ENCODE assay signal across 29 cellular contexts in genomic region chr6:10391299-10391630, GRCh38. TPM values are rescaled to one million over a fixed set of nuclear protein-coding genes. Genes with fewer than 3 reads are reported as not detected.
"Had no signal": no experiment of that assay in that cellular context is flagged by ENCODE, and none has a peak within 500 bp of the region (broad histone marks: within the 10 kb centered on the region; RNA-seq: fewer than 3 reads in every experiment).

No MANE protein-coding gene starts in this region.

- H3K9me3 ChIP-seq: esophagus squamous epithelium, gastrocnemius medialis, lower lobe of right lung, neutrophil, ovary, prostate gland, thyroid gland had no signal

- H3K27ac ChIP-seq: esophagus squamous epithelium, gastrocnemius medialis, lower lobe of right lung, neutrophil, ovary, prostate gland, thyroid gland had no signal

- H3K27ac Mint-ChIP-seq: activated B cell treated with CpG ODN at 0.5 μM for 24 hours; activated CD4-positive, alpha-beta T cell treated with anti-CD3 and anti-CD28 coated beads for 36 hours; activated T-cell treated with anti-CD3 and anti-CD28 coated beads, Interleukin-2, amount 50 U/mL, for 24 hours; activated T-helper 17 cell treated with anti-CD3 and anti-CD28 coated beads, Interleukin-2, amount 50 U/mL, for 72 hours; brain; effector memory CD8-positive, alpha-beta T cell; natural killer cell had no signal

- H3K4me3 ChIP-seq: esophagus squamous epithelium, gastrocnemius medialis, lower lobe of right lung, ovary, prostate gland, thyroid gland had no signal

- H3K4me1 ChIP-seq: gastrocnemius medialis, lower lobe of right lung, prostate gland, thyroid gland had no signal

- H3K36me3 Mint-ChIP-seq: brain had no signal

- DNase-seq: activated B cell treated with CpG ODN at 0.5 μM for 24 hours; activated CD4-positive, alpha-beta T cell treated with anti-CD3 and anti-CD28 coated beads for 36 hours; activated CD4-positive, alpha-beta T cell treated with anti-CD3 and anti-CD28 coated beads, Interleukin-2, amount 50 U/mL, for 4 hours; activated CD8-positive, alpha-beta memory T cell treated with anti-CD3 and anti-CD28 coated beads for 24 hours; activated CD8-positive, alpha-beta memory T cell treated with anti-CD3 and anti-CD28 coated beads, Interleukin-2, amount 50 U/mL, for 4 hours; activated T-cell treated with anti-CD3 and anti-CD28 coated beads, Interleukin-2, amount 50 U/mL, for 24 hours; aorta; effector memory CD8-positive, alpha-beta T cell; esophagus squamous epithelium; gastrocnemius medialis; hypothalamus; kidney; lower lobe of right lung; natural killer cell; ovary; stimulated activated CD4-positive, alpha-beta T cell treated with anti-CD3 and anti-CD28 coated beads, Interleukin-12 subunit alpha, Interleukin-12 subunit beta, amount 100 ng/mL, for 4 hours; stimulated activated CD4-positive, alpha-beta T cell treated with anti-CD3 and anti-CD28 coated beads, Interleukin-4, amount 100 ng/mL, for 4 hours; stimulated activated naive CD8-positive, alpha-beta T cell treated with anti-CD3 and anti-CD28 coated beads, Interleukin-15, Interleukin-2, amounts not matched to agents 100 U/mL and 50 U/mL, for 24 hours; T1000; thyroid gland had no signal

- H3K36me3 ChIP-seq: gastrocnemius medialis, lower lobe of right lung, neutrophil, ovary, prostate gland, thyroid gland had no signal

- ATAC-seq: activated CD4-positive, alpha-beta T cell treated with anti-CD3 and anti-CD28 coated beads for 36 hours; activated naive CD4-positive, alpha-beta T cell treated with anti-CD3 and anti-CD28 coated beads, Interleukin-2, amount 50 U/mL, for 72 hours; activated T-helper 17 cell treated with anti-CD3 and anti-CD28 coated beads, Interleukin-2, amount 50 U/mL, for 72 hours; effector memory CD8-positive, alpha-beta T cell; gastrocnemius medialis; left lobe of liver; lower lobe of right lung; natural killer cell; stimulated activated naive CD8-positive, alpha-beta T cell treated with anti-CD3 and anti-CD28 coated beads, Interleukin-15, Interleukin-2, amounts not matched to agents 100 U/mL and 50 U/mL, for 24 hours had no signal

- H3K4me1 Mint-ChIP-seq: activated B cell treated with CpG ODN at 0.5 μM for 24 hours; activated T-helper 17 cell treated with anti-CD3 and anti-CD28 coated beads, Interleukin-2, amount 50 U/mL, for 72 hours; natural killer cell had no signal

- H3K4me3 Mint-ChIP-seq: activated B cell treated with CpG ODN at 0.5 μM for 24 hours; activated CD4-positive, alpha-beta T cell treated with anti-CD3 and anti-CD28 coated beads for 36 hours; activated T-cell treated with anti-CD3 and anti-CD28 coated beads, Interleukin-2, amount 50 U/mL, for 24 hours; activated T-helper 17 cell treated with anti-CD3 and anti-CD28 coated beads, Interleukin-2, amount 50 U/mL, for 72 hours; effector memory CD8-positive, alpha-beta T cell; natural killer cell; T-helper 1 cell treated with Interleukin-12 subunit alpha and Interleukin-12 subunit beta and Interleukin-4 antibody, amounts not matched to agents 30 μg/mL and 1 μg/mL, for 36 hours had no signal

RNA-seq across cellular contexts. Expression of gene TFAP2A, which starts 23.6 kb away (rescaled TPM):
- total RNA-seq: activated B cell treated with CpG ODN at 0.5 μM for 24 hours, dermis microvascular lymphatic vessel endothelial cell, gastrocnemius medialis, natural killer cell, skeletal muscle tissue had no signal
